In the genomic region with DNA sequence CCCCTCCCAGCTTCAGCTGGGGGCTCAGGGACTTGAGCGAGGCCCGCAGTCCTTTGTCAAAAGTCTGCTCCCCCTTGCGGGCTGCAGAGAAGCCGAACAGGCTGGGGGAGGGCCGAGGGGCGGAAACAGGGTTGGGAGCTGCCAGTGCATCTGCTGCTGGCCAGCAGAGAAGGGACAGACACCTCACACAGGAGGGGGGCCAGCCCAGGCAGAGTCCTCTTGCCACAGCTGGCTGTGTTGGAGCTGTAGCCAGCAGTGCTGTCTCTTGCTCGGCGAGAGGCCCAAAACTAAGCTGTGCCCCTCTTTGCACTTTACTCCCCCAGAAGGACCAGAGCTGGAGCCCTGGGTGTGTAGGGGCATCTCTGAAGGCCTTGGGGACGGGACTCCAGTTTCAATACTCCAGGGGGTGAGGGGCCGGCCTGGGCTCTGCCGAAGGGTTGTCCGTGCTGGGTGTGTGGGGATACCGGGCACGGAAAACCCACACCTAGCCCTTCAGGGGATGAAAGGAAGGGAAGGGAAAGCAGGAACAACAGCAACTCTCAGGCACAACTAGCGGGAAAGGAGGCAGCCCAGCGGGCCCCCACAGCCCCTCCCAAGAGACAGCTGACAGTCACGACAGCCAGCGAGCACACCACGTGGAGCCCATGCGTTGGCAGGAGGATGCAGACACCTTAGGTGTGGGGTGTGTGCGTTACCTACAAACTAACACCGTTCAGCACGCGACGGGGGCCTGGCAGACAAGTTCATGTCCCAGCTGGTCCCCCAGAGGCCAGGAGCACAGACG, we compare ENCODE assay signal across 1 cellular context.
TF ChIP-seq lines count a peak whose summit lies in the region.

No MANE protein-coding gene starts in this region.

TF ChIP-seq in HepG2, 621 proteins besides CTCF, POLR2A, EP300 and RAD21 (continued from another document):
- TF ChIP-seq, protein P1, sequence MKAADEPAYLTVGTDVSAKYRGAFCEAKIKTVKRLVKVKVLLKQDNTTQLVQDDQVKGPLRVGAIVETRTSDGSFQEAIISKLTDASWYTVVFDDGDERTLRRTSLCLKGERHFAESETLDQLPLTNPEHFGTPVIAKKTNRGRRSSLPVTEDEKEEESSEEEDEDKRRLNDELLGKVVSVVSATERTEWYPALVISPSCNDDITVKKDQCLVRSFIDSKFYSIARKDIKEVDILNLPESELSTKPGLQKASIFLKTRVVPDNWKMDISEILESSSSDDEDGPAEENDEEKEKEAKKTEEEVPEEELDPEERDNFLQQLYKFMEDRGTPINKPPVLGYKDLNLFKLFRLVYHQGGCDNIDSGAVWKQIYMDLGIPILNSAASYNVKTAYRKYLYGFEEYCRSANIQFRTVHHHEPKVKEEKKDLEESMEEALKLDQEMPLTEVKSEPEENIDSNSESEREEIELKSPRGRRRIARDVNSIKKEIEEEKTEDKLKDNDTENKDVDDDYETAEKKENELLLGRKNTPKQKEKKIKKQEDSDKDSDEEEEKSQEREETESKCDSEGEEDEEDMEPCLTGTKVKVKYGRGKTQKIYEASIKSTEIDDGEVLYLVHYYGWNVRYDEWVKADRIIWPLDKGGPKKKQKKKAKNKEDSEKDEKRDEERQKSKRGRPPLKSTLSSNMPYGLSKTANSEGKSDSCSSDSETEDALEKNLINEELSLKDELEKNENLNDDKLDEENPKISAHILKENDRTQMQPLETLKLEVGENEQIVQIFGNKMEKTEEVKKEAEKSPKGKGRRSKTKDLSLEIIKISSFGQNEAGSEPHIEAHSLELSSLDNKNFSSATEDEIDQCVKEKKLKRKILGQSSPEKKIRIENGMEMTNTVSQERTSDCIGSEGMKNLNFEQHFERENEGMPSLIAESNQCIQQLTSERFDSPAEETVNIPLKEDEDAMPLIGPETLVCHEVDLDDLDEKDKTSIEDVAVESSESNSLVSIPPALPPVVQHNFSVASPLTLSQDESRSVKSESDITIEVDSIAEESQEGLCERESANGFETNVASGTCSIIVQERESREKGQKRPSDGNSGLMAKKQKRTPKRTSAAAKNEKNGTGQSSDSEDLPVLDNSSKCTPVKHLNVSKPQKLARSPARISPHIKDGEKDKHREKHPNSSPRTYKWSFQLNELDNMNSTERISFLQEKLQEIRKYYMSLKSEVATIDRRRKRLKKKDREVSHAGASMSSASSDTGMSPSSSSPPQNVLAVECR (CRISPR knock-in tag; IDR thresholded peaks at IDR 0.05; ENCODE audit: borderline replicate concordance), result peak; percentile 39; the same call in 1 of the 2 replicates
- TF ChIP-seq, protein P2, sequence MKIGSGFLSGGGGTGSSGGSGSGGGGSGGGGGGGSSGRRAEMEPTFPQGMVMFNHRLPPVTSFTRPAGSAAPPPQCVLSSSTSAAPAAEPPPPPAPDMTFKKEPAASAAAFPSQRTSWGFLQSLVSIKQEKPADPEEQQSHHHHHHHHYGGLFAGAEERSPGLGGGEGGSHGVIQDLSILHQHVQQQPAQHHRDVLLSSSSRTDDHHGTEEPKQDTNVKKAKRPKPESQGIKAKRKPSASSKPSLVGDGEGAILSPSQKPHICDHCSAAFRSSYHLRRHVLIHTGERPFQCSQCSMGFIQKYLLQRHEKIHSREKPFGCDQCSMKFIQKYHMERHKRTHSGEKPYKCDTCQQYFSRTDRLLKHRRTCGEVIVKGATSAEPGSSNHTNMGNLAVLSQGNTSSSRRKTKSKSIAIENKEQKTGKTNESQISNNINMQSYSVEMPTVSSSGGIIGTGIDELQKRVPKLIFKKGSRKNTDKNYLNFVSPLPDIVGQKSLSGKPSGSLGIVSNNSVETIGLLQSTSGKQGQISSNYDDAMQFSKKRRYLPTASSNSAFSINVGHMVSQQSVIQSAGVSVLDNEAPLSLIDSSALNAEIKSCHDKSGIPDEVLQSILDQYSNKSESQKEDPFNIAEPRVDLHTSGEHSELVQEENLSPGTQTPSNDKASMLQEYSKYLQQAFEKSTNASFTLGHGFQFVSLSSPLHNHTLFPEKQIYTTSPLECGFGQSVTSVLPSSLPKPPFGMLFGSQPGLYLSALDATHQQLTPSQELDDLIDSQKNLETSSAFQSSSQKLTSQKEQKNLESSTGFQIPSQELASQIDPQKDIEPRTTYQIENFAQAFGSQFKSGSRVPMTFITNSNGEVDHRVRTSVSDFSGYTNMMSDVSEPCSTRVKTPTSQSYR (CRISPR knock-in tag; IDR thresholded peaks at IDR 0.05; ENCODE audit: borderline replicate concordance), result peak; percentile 53; the same call in 1 of the 2 replicates
- 0 out of 2 replicates have a peak, but pooled peaks have one; percentile 35 for TF ChIP-seq MYC (CRISPR knock-in tag; IDR thresholded peaks at IDR 0.05; ENCODE audit: borderline replicate concordance)
- no peak for TF ChIP-seq TBX3 (IDR thresholded peaks at IDR 0.05; ENCODE audit: borderline replicate concordance)
- peak; percentile 47; the same call in 1 of the 2 replicates for TF ChIP-seq ZBTB7B (CRISPR knock-in tag; IDR thresholded peaks at IDR 0.05)
- peak; percentile 8; the same call in 1 of the 2 replicates for TF ChIP-seq ZNF274 (CRISPR knock-in tag; IDR thresholded peaks at IDR 0.05)
- TF ChIP-seq, protein P3, sequence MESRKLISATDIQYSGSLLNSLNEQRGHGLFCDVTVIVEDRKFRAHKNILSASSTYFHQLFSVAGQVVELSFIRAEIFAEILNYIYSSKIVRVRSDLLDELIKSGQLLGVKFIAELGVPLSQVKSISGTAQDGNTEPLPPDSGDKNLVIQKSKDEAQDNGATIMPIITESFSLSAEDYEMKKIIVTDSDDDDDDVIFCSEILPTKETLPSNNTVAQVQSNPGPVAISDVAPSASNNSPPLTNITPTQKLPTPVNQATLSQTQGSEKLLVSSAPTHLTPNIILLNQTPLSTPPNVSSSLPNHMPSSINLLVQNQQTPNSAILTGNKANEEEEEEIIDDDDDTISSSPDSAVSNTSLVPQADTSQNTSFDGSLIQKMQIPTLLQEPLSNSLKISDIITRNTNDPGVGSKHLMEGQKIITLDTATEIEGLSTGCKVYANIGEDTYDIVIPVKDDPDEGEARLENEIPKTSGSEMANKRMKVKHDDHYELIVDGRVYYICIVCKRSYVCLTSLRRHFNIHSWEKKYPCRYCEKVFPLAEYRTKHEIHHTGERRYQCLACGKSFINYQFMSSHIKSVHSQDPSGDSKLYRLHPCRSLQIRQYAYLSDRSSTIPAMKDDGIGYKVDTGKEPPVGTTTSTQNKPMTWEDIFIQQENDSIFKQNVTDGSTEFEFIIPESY (CRISPR knock-in tag; IDR thresholded peaks at IDR 0.05), result peak; percentile 30; the same call in 1 of the 2 replicates
- TF ChIP-seq, protein P4, sequence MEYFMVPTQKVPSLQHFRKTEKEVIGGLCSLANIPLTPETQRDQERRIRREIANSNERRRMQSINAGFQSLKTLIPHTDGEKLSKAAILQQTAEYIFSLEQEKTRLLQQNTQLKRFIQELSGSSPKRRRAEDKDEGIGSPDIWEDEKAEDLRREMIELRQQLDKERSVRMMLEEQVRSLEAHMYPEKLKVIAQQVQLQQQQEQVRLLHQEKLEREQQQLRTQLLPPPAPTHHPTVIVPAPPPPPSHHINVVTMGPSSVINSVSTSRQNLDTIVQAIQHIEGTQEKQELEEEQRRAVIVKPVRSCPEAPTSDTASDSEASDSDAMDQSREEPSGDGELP (IDR thresholded peaks at IDR 0.05; ENCODE audit: borderline replicate concordance, low read depth), result 0 out of 2 replicates have a peak, but pooled peaks have one; percentile 10
- TF ChIP-seq KLF11 (CRISPR knock-in tag; IDR thresholded peaks at IDR 0.05), result no peak
- 0 out of 2 replicates have a peak, but pooled peaks have one; percentile 38 for TF ChIP-seq ZBTB42 (CRISPR knock-in tag; IDR thresholded peaks at IDR 0.05)
